Comparison of ENCODE assay signal across 1 cellular context in the genomic region with DNA sequence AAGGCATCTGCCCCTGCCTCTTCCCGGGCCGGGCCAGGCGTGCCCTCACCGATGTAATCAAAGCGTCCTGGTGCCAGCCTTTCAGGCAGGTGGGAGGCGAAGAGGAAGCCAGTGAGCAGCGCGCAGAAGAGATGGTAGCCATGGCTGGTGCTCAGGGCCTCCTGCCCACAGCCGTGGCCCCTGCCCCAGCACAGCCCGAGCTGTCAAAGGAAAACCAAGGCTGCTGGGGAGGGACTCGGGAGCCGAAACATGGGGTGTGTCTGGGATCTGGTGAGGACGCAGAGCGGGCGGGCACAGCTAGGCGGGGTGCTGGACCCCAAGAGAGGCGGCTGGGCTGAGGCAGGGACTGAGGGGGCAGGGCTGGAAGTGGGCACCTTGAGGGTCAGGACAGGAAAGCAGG.
TF ChIP-seq lines count a peak whose summit lies in the region.

No MANE protein-coding gene starts in this region.

TF ChIP-seq in GM23338, 12 proteins besides CTCF, POLR2A, EP300 and RAD21:
- TF ChIP-seq POLR2AphosphoS5 (IDR thresholded peaks at IDR 0.05; ENCODE audit: low read depth) = no peak
- no peak for TF ChIP-seq JUNB (IDR thresholded peaks at IDR 0.05; ENCODE audit: unreplicated experiment)
- TF ChIP-seq, protein P1, sequence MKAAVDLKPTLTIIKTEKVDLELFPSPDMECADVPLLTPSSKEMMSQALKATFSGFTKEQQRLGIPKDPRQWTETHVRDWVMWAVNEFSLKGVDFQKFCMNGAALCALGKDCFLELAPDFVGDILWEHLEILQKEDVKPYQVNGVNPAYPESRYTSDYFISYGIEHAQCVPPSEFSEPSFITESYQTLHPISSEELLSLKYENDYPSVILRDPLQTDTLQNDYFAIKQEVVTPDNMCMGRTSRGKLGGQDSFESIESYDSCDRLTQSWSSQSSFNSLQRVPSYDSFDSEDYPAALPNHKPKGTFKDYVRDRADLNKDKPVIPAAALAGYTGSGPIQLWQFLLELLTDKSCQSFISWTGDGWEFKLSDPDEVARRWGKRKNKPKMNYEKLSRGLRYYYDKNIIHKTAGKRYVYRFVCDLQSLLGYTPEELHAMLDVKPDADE (IDR thresholded peaks at IDR 0.05) = no peak
- TF ChIP-seq EZH2 (IDR thresholded peaks at IDR 0.05; ENCODE audit: low read depth, unreplicated experiment) = no peak
- TF ChIP-seq REST (IDR thresholded peaks at IDR 0.05; ENCODE audit: unreplicated experiment) = no peak
- no peak for TF ChIP-seq CREB1 (CRISPR knock-in tag; IDR thresholded peaks at IDR 0.05; ENCODE audit: low read depth)
- TF ChIP-seq EZH2phosphoT487 (IDR thresholded peaks at IDR 0.05; ENCODE audit: unreplicated experiment) = no peak
- TF ChIP-seq STAT1 (IDR thresholded peaks at IDR 0.05; ENCODE audit: unreplicated experiment) = no peak
- TF ChIP-seq ZNF114 (CRISPR knock-in tag; IDR thresholded peaks at IDR 0.05) = no peak
- no peak for TF ChIP-seq ZNF462 (CRISPR knock-in tag; IDR thresholded peaks at IDR 0.05)
- TF ChIP-seq NANOG (IDR thresholded peaks at IDR 0.05; ENCODE audit: borderline replicate concordance) = no peak
- TF ChIP-seq ZNF331 (CRISPR knock-in tag; IDR thresholded peaks at IDR 0.05; ENCODE audit: low read depth) = no peak
